2 cellular contexts compared by ENCODE assay signal in the genomic region with DNA sequence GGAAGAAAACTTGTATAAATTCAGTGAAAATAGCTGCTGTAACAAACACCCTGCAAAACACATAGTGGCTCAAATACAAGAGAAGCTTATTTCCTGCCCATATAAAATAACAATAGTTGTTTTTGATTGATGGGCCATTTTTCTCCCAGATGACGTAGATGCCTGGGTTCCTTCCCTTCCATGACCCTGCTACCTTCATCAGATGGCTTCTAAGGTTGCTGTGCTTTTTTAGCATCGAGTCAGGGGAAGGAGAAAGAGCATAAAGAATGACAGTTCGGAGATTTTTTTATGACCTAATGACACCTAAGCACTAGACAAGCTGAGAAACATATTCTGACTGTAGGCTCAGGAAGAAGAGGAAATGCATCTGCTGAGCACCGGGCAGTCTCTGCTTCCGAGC.
TF ChIP-seq lines count a peak whose summit lies in the region.

No MANE protein-coding gene starts in this region.

TF ChIP-seq in GM23338, 12 proteins besides CTCF, POLR2A, EP300 and RAD21 (continued from another document):
- TF ChIP-seq, protein P1, sequence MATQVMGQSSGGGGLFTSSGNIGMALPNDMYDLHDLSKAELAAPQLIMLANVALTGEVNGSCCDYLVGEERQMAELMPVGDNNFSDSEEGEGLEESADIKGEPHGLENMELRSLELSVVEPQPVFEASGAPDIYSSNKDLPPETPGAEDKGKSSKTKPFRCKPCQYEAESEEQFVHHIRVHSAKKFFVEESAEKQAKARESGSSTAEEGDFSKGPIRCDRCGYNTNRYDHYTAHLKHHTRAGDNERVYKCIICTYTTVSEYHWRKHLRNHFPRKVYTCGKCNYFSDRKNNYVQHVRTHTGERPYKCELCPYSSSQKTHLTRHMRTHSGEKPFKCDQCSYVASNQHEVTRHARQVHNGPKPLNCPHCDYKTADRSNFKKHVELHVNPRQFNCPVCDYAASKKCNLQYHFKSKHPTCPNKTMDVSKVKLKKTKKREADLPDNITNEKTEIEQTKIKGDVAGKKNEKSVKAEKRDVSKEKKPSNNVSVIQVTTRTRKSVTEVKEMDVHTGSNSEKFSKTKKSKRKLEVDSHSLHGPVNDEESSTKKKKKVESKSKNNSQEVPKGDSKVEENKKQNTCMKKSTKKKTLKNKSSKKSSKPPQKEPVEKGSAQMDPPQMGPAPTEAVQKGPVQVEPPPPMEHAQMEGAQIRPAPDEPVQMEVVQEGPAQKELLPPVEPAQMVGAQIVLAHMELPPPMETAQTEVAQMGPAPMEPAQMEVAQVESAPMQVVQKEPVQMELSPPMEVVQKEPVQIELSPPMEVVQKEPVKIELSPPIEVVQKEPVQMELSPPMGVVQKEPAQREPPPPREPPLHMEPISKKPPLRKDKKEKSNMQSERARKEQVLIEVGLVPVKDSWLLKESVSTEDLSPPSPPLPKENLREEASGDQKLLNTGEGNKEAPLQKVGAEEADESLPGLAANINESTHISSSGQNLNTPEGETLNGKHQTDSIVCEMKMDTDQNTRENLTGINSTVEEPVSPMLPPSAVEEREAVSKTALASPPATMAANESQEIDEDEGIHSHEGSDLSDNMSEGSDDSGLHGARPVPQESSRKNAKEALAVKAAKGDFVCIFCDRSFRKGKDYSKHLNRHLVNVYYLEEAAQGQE (IDR thresholded peaks at IDR 0.05; ENCODE audit: unreplicated experiment): no peak
- TF ChIP-seq NANOG (IDR thresholded peaks at IDR 0.05; ENCODE audit: borderline replicate concordance): no peak
TF ChIP-seq in GM23338: peak in this region for 0.

TF ChIP-seq in endothelial cell of umbilical vein, 7 proteins besides CTCF, POLR2A, EP300 and RAD21:
- TF ChIP-seq, protein P2, sequence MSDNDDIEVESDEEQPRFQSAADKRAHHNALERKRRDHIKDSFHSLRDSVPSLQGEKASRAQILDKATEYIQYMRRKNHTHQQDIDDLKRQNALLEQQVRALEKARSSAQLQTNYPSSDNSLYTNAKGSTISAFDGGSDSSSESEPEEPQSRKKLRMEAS (IDR thresholded peaks at IDR 0.05; ENCODE audit: insufficient read depth, insufficient read length): no peak
- TF ChIP-seq FOS (IDR thresholded peaks at IDR 0.05; ENCODE audit: borderline replicate concordance, insufficient read depth, low read length) (no peak), EZH2 (IDR thresholded peaks at IDR 0.05; ENCODE audit: borderline replicate concordance, low read depth, low read length, severe bottlenecking) (no peak), POLR2AphosphoS5 (IDR thresholded peaks at IDR 0.05; ENCODE audit: insufficient read depth, low read depth, low read length) (no peak), JUN (IDR thresholded peaks at IDR 0.05; ENCODE audit: borderline replicate concordance, insufficient read depth, insufficient read length, low read depth) (no peak), GATA2 (IDR thresholded peaks at IDR 0.05; ENCODE audit: insufficient read depth, insufficient read length, low read depth, low read length) (no peak), MYC (IDR thresholded peaks at IDR 0.05; ENCODE audit: low read depth, low read length) (no peak)
